ENCODE assay signal across 8 cellular contexts in the genomic region with DNA sequence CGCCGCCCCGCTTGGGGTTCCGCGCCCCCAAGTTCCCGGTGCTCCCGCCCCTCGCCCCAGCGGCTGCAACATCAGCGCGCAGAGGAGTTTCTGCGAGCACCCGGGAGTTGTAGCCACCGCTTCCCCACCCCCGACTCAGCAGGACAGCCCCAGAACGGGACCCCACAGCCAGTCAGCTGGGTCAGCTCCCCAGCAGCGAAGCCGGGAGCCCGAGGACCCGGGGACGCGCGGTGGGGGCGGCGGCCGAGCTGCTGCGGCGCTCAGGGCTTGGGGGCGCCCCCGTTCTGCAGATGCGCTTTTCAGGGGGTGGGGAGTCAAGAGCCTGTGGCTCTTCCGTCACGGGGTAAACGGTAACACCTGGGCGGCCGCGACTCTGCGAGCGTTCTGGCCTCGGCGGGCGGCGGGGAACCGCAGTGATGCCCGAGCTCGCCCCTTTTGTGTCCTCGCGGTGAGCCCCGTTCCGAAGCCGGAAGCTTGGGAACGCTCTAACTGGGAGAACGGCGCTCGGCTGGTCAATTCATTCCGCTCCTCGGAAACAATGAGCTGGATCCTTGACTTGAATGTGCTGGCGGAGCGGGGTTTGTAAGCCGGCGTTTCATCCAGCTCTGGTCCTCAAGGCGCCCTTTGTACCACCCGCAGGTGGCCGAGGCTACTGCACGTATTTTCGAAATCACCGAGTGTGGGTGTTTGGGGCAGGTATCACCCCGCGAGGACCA. TPM values are rescaled to one million over a fixed set of nuclear protein-coding genes. Genes with fewer than 3 reads are reported as not detected.
DNase-seq lines count a peak whose midpoint lies in the region; ATAC-seq and TF ChIP-seq lines count a peak whose summit lies in the region.

No MANE protein-coding gene starts in this region.

- WGBS in heart right ventricle, 2 donors, result 1% methylated on average over 61 to 69 of the region's 69 CpGs

- H3K4me1 ChIP-seq in heart right ventricle, result peaks cover 0 to 25% (median 12%) of the 10 kb centered on the region in 9 donors
- H3K4me1 ChIP-seq in vagina, result peaks cover 11% of the 10 kb centered on the region

- TF ChIP-seq POLR2A in vagina (IDR thresholded peaks at IDR 0.05), result no peak

- H3K27ac Mint-ChIP-seq in activated naive CD8-positive, alpha-beta T cell treated with anti-CD3 and anti-CD28 coated beads, Interleukin-2, amount 10 ng/mL, durations not matched to agents 7 days and 5 days, result peak overlapping the region; percentile 70

- POLR2A ChIA-PET in activated naive CD8-positive, alpha-beta T cell treated with anti-CD3 and anti-CD28 coated beads, Interleukin-2, amount 10 ng/mL, durations not matched to agents 7 days and 5 days (lab: Charles Lee), result interaction anchor here (0.6 to 1.4 kb wide), 3 partner anchors 12 to 1116 kb away, joined by 3 to 4 read pairs (median 3); partner anchors contain the start of gene ZC3H12D

- intact Hi-C loops in heart right ventricle (cut with DNase I) (loop anchor here in 8 of 10 donors (1.0 to 10.0 kb wide), 7 partner anchors 82 to 214 kb away; no protein-coding TSS in a partner anchor), posterior vena cava (cut with DNase I) (loop anchor here in 1 of 2 donors (10.0 kb wide), 1 partner anchor 176 kb away; no protein-coding TSS in a partner anchor), vagina (cut with DNase I) (no loop called here)

- H3K36me3 ChIP-seq in SK-N-MC (ENCODE audit: insufficient read depth, low read length) (no peaks in the 10 kb centered on the region), heart right ventricle (no peaks in the 10 kb centered on the region), vagina (no peaks in the 10 kb centered on the region)

- peak; percentile 59 for ATAC-seq in GM21515 (IDR thresholded peaks at IDR 0.05; ENCODE audit: unreplicated experiment)
- peak; percentile 59 for ATAC-seq in activated naive CD8-positive, alpha-beta T cell treated with anti-CD3 and anti-CD28 coated beads, Interleukin-2, amount 10 ng/mL, durations not matched to agents 7 days and 5 days (ENCODE audit: low read depth)
- peak; percentile 65 to 83 (median 78) for ATAC-seq in heart right ventricle

- no peak overlapping the region for H3K9ac ChIP-seq in SK-N-MC (ENCODE audit: insufficient read length)

- peaks cover 53% of the 10 kb centered on the region for H3K27me3 Mint-ChIP-seq in activated naive CD8-positive, alpha-beta T cell treated with anti-CD3 and anti-CD28 coated beads, Interleukin-2, amount 10 ng/mL, durations not matched to agents 7 days and 5 days

- H3K9me3 Mint-ChIP-seq in activated naive CD8-positive, alpha-beta T cell treated with anti-CD3 and anti-CD28 coated beads, Interleukin-2, amount 10 ng/mL, durations not matched to agents 7 days and 5 days, result no peaks in the 10 kb centered on the region

- H3K4me3 Mint-ChIP-seq in activated naive CD8-positive, alpha-beta T cell treated with anti-CD3 and anti-CD28 coated beads, Interleukin-2, amount 10 ng/mL, durations not matched to agents 7 days and 5 days, result peak overlapping the region; percentile 86

- TF ChIP-seq CTCF in heart right ventricle (IDR thresholded peaks at IDR 0.05), result peak; percentile 19 to 64 (median 51)
- TF ChIP-seq CTCF in vagina (IDR thresholded peaks at IDR 0.05), result peak in 1 of 3 experiments; percentile 16

- H3K4me3 ChIP-seq in SK-N-MC (peak overlapping the region; percentile 82), heart right ventricle (peak overlapping the region; percentile 56 to 94 (median 80)), vagina (peak overlapping the region; percentile 80 to 86)

- H3K27me3 ChIP-seq in heart right ventricle (peaks cover 0 to 63% (median 6%) of the 10 kb centered on the region in 7 donors), vagina (no peaks in the 10 kb centered on the region)

- DNase-seq in DMS53 (lab: John Stamatoyannopoulos, UW) (peak; percentile 93), HuH-7 (ENCODE audit: low spot score) (peak; percentile 96), SK-N-MC (ENCODE audit: low read depth, low spot score) (no peak), heart right ventricle (peak; percentile 55 to 73), posterior vena cava (ENCODE audit: low spot score) (peak; percentile 89), vagina (ENCODE audit: extremely low spot score in 2 of 2) (no peak)
- peak; percentile 66 for DNase-seq in activated naive CD8-positive, alpha-beta T cell treated with anti-CD3 and anti-CD28 coated beads, Interleukin-2, amount 10 ng/mL, durations not matched to agents 7 days and 5 days

- H3K36me3 Mint-ChIP-seq in activated naive CD8-positive, alpha-beta T cell treated with anti-CD3 and anti-CD28 coated beads, Interleukin-2, amount 10 ng/mL, durations not matched to agents 7 days and 5 days, result no peaks in the 10 kb centered on the region

- H3K4me1 Mint-ChIP-seq in activated naive CD8-positive, alpha-beta T cell treated with anti-CD3 and anti-CD28 coated beads, Interleukin-2, amount 10 ng/mL, durations not matched to agents 7 days and 5 days, result peaks cover 14% of the 10 kb centered on the region

- H3K9me3 ChIP-seq in SK-N-MC (ENCODE audit: low read depth, low read length), result no peaks in the 10 kb centered on the region
- no peaks in the 10 kb centered on the region for H3K9me3 ChIP-seq in heart right ventricle
- H3K9me3 ChIP-seq in vagina, result no peaks in the 10 kb centered on the region

- H3K27ac ChIP-seq in SK-N-MC (no peak overlapping the region), heart right ventricle (peak overlapping the region; percentile 84 to 96 (median 90)), vagina (peak overlapping the region; percentile 86)

RNA-seq across cellular contexts. Expression of gene PLEKHG1, which starts 0.8 kb away (rescaled TPM):
- total RNA-seq in activated naive CD8-positive, alpha-beta T cell treated with anti-CD3 and anti-CD28 coated beads, Interleukin-2, amount 10 ng/mL, durations not matched to agents 7 days and 5 days, result 1 to 10 TPM; 3.8 to 6.9 TPM
- total RNA-seq in heart right ventricle (10 to 100 TPM in 5 of 10 donors, 1 to 10 TPM in 5; 7.6 to 22.2 (median 9.6) TPM), posterior vena cava (10 to 100 TPM; 23.0 to 27.9 TPM), vagina (38.5 TPM)
- 1 to 10 TPM; 2.6 to 3.2 TPM for polyA plus RNA-seq in heart right ventricle

Comparison
In these comparisons a context has a peak if more than half of its experiments do, and no peak if none do; other contexts are left out.
1. DNase-seq: peak in DMS53 (single experiment), HuH-7 (single experiment), activated naive CD8-positive, alpha-beta T cell treated with anti-CD3 and anti-CD28 coated beads, Interleukin-2, amount 10 ng/mL, durations not matched to agents 7 days and 5 days (single experiment), heart right ventricle (2 of 2) and posterior vena cava (single experiment); none in SK-N-MC (single experiment) and vagina (0 of 2).
2. Peak in every context shown above with its lines, with median percentiles within 50 percentile points of each other: ATAC-seq and H3K4me3 ChIP-seq.